In the genomic region with DNA sequence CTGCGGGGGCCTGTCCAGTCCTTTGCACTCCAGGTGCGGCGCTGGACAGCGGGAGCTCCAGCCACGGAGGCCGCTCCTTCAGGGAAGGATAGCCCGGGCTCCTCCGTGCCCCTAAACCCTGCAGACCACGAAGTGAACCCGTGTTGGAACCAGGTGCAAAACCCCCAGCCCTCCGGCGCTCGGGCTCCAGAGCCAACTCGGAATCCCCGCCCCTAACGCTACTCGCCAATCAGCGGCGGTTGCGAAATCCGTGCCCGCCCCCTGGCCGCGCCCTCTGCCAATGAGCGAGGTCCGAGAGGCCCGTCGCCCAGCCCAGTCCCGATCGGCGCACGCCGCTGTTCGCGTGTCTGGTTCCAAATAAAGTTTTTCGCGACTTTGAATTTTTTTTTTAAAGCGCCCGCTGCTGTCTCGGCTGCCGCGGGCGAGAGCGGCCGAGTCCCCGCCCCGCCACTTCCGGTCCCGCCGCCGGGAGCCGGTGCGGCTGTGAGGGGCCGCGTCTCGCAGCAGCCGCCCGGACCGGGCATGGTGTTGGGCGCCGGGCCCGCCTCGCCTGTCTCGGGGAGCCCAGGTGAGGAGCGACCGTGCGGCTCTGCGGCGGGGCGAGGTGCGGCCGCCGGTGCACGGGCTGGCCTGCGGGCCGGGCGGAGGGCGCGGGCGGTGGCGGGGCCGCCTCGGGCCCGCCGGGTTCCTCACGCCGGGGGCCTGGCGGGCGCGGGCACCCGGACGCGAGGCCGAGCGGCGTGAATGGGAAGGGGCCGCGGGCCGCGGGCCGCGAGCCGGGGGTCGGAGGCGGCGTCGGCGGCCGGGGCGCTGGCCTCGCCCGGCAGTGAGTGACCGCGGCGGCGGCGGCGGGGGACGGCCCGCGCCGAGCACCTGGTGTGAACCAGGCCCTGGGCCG, we compare ENCODE assay signal across 1 cellular context.
TF ChIP-seq lines count a peak whose summit lies in the region.

A gene with protein sequence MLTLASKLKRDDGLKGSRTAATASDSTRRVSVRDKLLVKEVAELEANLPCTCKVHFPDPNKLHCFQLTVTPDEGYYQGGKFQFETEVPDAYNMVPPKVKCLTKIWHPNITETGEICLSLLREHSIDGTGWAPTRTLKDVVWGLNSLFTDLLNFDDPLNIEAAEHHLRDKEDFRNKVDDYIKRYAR (plus strand): TSS at position 450 of the 898 bp plus-strand sequence. CDS start 6,094 bp downstream, outside the sequence.

TF ChIP-seq in K562, 482 proteins besides CTCF, POLR2A, EP300 and RAD21 (continued from another document and continues in another):
- TF ChIP-seq, protein P1, sequence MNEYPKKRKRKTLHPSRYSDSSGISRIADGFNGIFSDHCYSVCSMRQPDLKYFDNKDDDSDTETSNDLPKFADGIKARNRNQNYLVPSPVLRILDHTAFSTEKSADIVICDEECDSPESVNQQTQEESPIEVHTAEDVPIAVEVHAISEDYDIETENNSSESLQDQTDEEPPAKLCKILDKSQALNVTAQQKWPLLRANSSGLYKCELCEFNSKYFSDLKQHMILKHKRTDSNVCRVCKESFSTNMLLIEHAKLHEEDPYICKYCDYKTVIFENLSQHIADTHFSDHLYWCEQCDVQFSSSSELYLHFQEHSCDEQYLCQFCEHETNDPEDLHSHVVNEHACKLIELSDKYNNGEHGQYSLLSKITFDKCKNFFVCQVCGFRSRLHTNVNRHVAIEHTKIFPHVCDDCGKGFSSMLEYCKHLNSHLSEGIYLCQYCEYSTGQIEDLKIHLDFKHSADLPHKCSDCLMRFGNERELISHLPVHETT (CRISPR knock-in tag; conservative IDR thresholded peaks at IDR 0.05 in 1 of 2, IDR thresholded peaks at IDR 0.05 in 1 of 2) = peak in 1 of 2 experiments; percentile 92; a peak in 2 of 4 replicates
- peak; percentile 50 for TF ChIP-seq RB1 (IDR thresholded peaks at IDR 0.05; ENCODE audit: low read depth)
- TF ChIP-seq, protein P2, sequence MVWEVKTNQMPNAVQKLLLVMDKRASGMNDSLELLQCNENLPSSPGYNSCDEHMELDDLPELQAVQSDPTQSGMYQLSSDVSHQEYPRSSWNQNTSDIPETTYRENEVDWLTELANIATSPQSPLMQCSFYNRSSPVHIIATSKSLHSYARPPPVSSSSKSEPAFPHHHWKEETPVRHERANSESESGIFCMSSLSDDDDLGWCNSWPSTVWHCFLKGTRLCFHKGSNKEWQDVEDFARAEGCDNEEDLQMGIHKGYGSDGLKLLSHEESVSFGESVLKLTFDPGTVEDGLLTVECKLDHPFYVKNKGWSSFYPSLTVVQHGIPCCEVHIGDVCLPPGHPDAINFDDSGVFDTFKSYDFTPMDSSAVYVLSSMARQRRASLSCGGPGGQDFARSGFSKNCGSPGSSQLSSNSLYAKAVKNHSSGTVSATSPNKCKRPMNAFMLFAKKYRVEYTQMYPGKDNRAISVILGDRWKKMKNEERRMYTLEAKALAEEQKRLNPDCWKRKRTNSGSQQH (CRISPR knock-in tag; IDR thresholded peaks at IDR 0.05) = no peak
- peak in 1 of 2 experiments; percentile 33; a peak in 1 of 4 replicates for TF ChIP-seq FOXK2 (conservative IDR thresholded peaks at IDR 0.05 in 1 of 2, IDR thresholded peaks at IDR 0.05 in 1 of 2; ENCODE audit: low read depth in 2 of 2)
- no peak for TF ChIP-seq BCL6 (CRISPR knock-in tag; IDR thresholded peaks at IDR 0.05)
- peak; percentile 60 for TF ChIP-seq HCFC1 (IDR thresholded peaks at IDR 0.05; ENCODE audit: low read depth, low read length)
- peak; percentile 76; the same call in 1 of the 2 replicates for TF ChIP-seq ATF7 (IDR thresholded peaks at IDR 0.05)
- TF ChIP-seq TAF15 (IDR thresholded peaks at IDR 0.05; ENCODE audit: low read depth, low read length) = no peak
- TF ChIP-seq CEBPB (tag; IDR thresholded peaks at IDR 0.05) = peak; percentile 99
- TF ChIP-seq SNRNP70 (optimal IDR thresholded peaks at IDR 0.05; ENCODE audit: low read depth, low read length) = no peak
- peak; percentile 52; the same call in 1 of the 2 replicates for TF ChIP-seq JUND (IDR thresholded peaks at IDR 0.05; ENCODE audit: borderline replicate concordance, low read depth, low read length)
- no peak for TF ChIP-seq JUND (tag; IDR thresholded peaks at IDR 0.05; ENCODE audit: borderline replicate concordance, low read depth, low read length)
- TF ChIP-seq MAFK (IDR thresholded peaks at IDR 0.05; ENCODE audit: low read length) = no peak
- 0 out of 2 replicates have a peak, but pooled peaks have one; percentile 33 for TF ChIP-seq PML (IDR thresholded peaks at IDR 0.05; ENCODE audit: low read length)
- TF ChIP-seq, protein P3, sequence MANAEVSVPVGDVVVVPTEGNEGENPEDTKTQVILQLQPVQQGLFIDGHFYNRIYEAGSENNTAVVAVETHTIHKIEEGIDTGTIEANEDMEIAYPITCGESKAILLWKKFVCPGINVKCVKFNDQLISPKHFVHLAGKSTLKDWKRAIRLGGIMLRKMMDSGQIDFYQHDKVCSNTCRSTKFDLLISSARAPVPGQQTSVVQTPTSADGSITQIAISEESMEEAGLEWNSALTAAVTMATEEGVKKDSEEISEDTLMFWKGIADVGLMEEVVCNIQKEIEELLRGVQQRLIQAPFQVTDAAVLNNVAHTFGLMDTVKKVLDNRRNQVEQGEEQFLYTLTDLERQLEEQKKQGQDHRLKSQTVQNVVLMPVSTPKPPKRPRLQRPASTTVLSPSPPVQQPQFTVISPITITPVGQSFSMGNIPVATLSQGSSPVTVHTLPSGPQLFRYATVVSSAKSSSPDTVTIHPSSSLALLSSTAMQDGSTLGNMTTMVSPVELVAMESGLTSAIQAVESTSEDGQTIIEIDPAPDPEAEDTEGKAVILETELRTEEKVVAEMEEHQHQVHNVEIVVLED (CRISPR knock-in tag; IDR thresholded peaks at IDR 0.05) = peak; percentile 68
- TF ChIP-seq HDAC8 (tag; IDR thresholded peaks at IDR 0.05) = no peak
- TF ChIP-seq NEUROD1 (IDR thresholded peaks at IDR 0.05; ENCODE audit: borderline replicate concordance, low read depth, low read length, partially characterized antibody) = peak; percentile 68
- no peak for TF ChIP-seq POLR2AphosphoS2 (IDR thresholded peaks at IDR 0.05; ENCODE audit: low read length)
- no peak for TF ChIP-seq BMI1 (IDR thresholded peaks at IDR 0.05; ENCODE audit: low read length)
- TF ChIP-seq SRF (CRISPR knock-in tag; IDR thresholded peaks at IDR 0.05) = 0 out of 4 replicates have a peak, but pooled peaks of 1 of the 2 experiments have one; percentile 15
- peak; percentile 82 for TF ChIP-seq HMGN3 (IDR thresholded peaks at IDR 0.05; ENCODE audit: borderline replicate concordance, extremely low read depth, insufficient read length, low read depth, low read length)
- no peak for TF ChIP-seq ZNF253 (CRISPR knock-in tag; conservative IDR thresholded peaks at IDR 0.05)
- TF ChIP-seq SMC3 (conservative IDR thresholded peaks at IDR 0.05; ENCODE audit: insufficient read depth, low read depth, low read length) = no peak
- no peak for TF ChIP-seq HIVEP1 (CRISPR knock-in tag; IDR thresholded peaks at IDR 0.05)
- peak; percentile 50 for TF ChIP-seq FIP1L1 (IDR thresholded peaks at IDR 0.05; ENCODE audit: low read depth, low read length, poor library complexity, severe bottlenecking)
- TF ChIP-seq, protein P4, sequence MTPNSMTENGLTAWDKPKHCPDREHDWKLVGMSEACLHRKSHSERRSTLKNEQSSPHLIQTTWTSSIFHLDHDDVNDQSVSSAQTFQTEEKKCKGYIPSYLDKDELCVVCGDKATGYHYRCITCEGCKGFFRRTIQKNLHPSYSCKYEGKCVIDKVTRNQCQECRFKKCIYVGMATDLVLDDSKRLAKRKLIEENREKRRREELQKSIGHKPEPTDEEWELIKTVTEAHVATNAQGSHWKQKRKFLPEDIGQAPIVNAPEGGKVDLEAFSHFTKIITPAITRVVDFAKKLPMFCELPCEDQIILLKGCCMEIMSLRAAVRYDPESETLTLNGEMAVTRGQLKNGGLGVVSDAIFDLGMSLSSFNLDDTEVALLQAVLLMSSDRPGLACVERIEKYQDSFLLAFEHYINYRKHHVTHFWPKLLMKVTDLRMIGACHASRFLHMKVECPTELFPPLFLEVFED (CRISPR knock-in tag; conservative IDR thresholded peaks at IDR 0.05) = no peak
- TF ChIP-seq NONO (IDR thresholded peaks at IDR 0.05; ENCODE audit: low read depth in 2 of 2, low read length in 1 of 2) = no peak
- TF ChIP-seq, protein P5, sequence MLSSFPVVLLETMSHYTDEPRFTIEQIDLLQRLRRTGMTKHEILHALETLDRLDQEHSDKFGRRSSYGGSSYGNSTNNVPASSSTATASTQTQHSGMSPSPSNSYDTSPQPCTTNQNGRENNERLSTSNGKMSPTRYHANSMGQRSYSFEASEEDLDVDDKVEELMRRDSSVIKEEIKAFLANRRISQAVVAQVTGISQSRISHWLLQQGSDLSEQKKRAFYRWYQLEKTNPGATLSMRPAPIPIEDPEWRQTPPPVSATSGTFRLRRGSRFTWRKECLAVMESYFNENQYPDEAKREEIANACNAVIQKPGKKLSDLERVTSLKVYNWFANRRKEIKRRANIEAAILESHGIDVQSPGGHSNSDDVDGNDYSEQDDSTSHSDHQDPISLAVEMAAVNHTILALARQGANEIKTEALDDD (IDR thresholded peaks at IDR 0.05) = no peak
- TF ChIP-seq POLR3A (IDR thresholded peaks at IDR 0.05; ENCODE audit: borderline replicate concordance, extremely low read depth, insufficient read depth, insufficient read length) = no peak
- TF ChIP-seq, protein P6, sequence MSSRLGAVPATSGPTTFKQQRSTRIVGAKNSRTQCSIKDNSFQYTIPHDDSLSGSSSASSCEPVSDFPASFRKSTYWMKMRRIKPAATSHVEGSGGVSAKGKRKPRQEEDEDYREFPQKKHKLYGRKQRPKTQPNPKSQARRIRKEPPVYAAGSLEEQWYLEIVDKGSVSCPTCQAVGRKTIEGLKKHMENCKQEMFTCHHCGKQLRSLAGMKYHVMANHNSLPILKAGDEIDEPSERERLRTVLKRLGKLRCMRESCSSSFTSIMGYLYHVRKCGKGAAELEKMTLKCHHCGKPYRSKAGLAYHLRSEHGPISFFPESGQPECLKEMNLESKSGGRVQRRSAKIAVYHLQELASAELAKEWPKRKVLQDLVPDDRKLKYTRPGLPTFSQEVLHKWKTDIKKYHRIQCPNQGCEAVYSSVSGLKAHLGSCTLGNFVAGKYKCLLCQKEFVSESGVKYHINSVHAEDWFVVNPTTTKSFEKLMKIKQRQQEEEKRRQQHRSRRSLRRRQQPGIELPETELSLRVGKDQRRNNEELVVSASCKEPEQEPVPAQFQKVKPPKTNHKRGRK (tag; IDR thresholded peaks at IDR 0.05) = no peak
- no peak for TF ChIP-seq NR3C1 (CRISPR knock-in tag; IDR thresholded peaks at IDR 0.05)
- no peak for TF ChIP-seq ZNF668 (CRISPR knock-in tag; IDR thresholded peaks at IDR 0.05)
- TF ChIP-seq TAF1 (IDR thresholded peaks at IDR 0.05; ENCODE audit: control insufficient read depth, extremely low read depth, insufficient read depth, low read length, severe bottlenecking) = peak; percentile 60
- peak; percentile 45; the same call in 1 of the 2 replicates for TF ChIP-seq POLR2AphosphoS5 (IDR thresholded peaks at IDR 0.05; ENCODE audit: control insufficient read depth, insufficient read depth, low read depth, low read length)
- TF ChIP-seq XRCC5 (IDR thresholded peaks at IDR 0.05; ENCODE audit: low read depth, low read length) = 0 out of 2 replicates have a peak, but pooled peaks have one; percentile 66
- 0 out of 4 replicates have a peak, but pooled peaks of 1 of the 2 experiments have one; percentile 47 for TF ChIP-seq TBL1XR1 (IDR thresholded peaks at IDR 0.05; ENCODE audit: low read length in 2 of 2)
- TF ChIP-seq TEAD4 (IDR thresholded peaks at IDR 0.05; ENCODE audit: low read length) = peak; percentile 28; the same call in 1 of the 2 replicates
- no peak for TF ChIP-seq TEAD4 (CRISPR knock-in tag; IDR thresholded peaks at IDR 0.05; ENCODE audit: borderline replicate concordance)
- peak in 1 of 3 experiments; percentile 4 for TF ChIP-seq YY1 (IDR thresholded peaks at IDR 0.05; ENCODE audit: borderline replicate concordance in 1 of 3, control insufficient read depth in 1 of 3, extremely low read depth in 1 of 3, insufficient read depth in 3 of 3, insufficient read length in 1 of 3, insufficient replicate concordance in 2 of 3, low read depth in 1 of 3, low read length in 2 of 3)
- no peak for TF ChIP-seq DACH1 (IDR thresholded peaks at IDR 0.05; ENCODE audit: partially characterized antibody)
- TF ChIP-seq ETV6 (IDR thresholded peaks at IDR 0.05; ENCODE audit: borderline replicate concordance in 1 of 2, low read depth in 2 of 2, low read length in 1 of 2) = 0 out of 4 replicates have a peak, but pooled peaks of 1 of the 2 experiments have one; percentile 32
- no peak for TF ChIP-seq ETV6 (CRISPR knock-in tag; IDR thresholded peaks at IDR 0.05; ENCODE audit: borderline replicate concordance)
- 0 out of 2 replicates have a peak, but pooled peaks have one; percentile 11 for TF ChIP-seq SIN3B (IDR thresholded peaks at IDR 0.05; ENCODE audit: low read depth)
- TF ChIP-seq FOXM1 (IDR thresholded peaks at IDR 0.05; ENCODE audit: low read depth) = no peak
- TF ChIP-seq FOXM1 (CRISPR knock-in tag; IDR thresholded peaks at IDR 0.05; ENCODE audit: low read depth) = no peak
- TF ChIP-seq ZNF239 (CRISPR knock-in tag; IDR thresholded peaks at IDR 0.05) = no peak
- 0 out of 2 replicates have a peak, but pooled peaks have one; percentile 3 for TF ChIP-seq TCF3 (CRISPR knock-in tag; IDR thresholded peaks at IDR 0.05)
- peak; percentile 79; the same call in 1 of the 2 replicates for TF ChIP-seq KAT7 (CRISPR knock-in tag; IDR thresholded peaks at IDR 0.05; ENCODE audit: borderline replicate concordance)
- TF ChIP-seq JUN (IDR thresholded peaks at IDR 0.05; ENCODE audit: borderline replicate concordance, low read depth, low read length) = 0 out of 2 replicates have a peak, but pooled peaks have one; percentile 36
- TF ChIP-seq JUN (CRISPR knock-in tag; IDR thresholded peaks at IDR 0.05; ENCODE audit: borderline replicate concordance) = no peak
- TF ChIP-seq ZNF785 (CRISPR knock-in tag; IDR thresholded peaks at IDR 0.05) = no peak
- peak; percentile 49 for TF ChIP-seq POLR2B (IDR thresholded peaks at IDR 0.05; ENCODE audit: low read depth, partially characterized antibody)
- TF ChIP-seq NR2C2 (CRISPR knock-in tag; IDR thresholded peaks at IDR 0.05) = no peak
- peak; percentile 43; the same call in 1 of the 2 replicates for TF ChIP-seq NR2C2 (tag; IDR thresholded peaks at IDR 0.05)
- peak; percentile 88 for TF ChIP-seq MXI1 (IDR thresholded peaks at IDR 0.05; ENCODE audit: low read depth, low read length)
- TF ChIP-seq, protein P7, sequence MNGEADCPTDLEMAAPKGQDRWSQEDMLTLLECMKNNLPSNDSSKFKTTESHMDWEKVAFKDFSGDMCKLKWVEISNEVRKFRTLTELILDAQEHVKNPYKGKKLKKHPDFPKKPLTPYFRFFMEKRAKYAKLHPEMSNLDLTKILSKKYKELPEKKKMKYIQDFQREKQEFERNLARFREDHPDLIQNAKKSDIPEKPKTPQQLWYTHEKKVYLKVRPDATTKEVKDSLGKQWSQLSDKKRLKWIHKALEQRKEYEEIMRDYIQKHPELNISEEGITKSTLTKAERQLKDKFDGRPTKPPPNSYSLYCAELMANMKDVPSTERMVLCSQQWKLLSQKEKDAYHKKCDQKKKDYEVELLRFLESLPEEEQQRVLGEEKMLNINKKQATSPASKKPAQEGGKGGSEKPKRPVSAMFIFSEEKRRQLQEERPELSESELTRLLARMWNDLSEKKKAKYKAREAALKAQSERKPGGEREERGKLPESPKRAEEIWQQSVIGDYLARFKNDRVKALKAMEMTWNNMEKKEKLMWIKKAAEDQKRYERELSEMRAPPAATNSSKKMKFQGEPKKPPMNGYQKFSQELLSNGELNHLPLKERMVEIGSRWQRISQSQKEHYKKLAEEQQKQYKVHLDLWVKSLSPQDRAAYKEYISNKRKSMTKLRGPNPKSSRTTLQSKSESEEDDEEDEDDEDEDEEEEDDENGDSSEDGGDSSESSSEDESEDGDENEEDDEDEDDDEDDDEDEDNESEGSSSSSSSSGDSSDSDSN (IDR thresholded peaks at IDR 0.05; ENCODE audit: borderline replicate concordance in 1 of 2, low read depth in 2 of 2, low read length in 2 of 2) = peak; percentile 45 to 61; a peak in 1 of 4 replicates
- no peak for TF ChIP-seq CC2D1A (IDR thresholded peaks at IDR 0.05)
